Comparison of ENCODE assay signal across 18 cellular contexts in the genomic region with DNA sequence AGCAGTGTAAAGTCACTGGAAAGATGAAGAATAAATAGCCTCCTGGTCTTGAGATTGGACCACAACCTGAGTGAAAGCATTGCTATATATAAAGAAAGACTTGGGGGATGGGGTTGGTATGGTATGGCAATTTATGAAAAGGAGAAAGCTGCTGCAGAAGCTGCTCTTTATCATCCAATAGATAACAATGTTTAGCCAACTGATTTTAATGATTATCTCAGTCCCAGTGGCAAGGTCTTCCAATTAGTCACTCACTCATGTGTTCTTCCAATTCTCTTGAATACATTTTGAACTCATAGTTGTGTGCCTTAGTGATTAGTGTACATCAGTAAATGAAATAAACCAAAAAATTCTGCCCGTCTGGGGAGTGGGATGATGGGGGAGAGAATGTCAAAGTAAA.
"Had no signal": no experiment of that assay in that cellular context is flagged by ENCODE, and none has a peak within 500 bp of the region (broad histone marks: within the 10 kb centered on the region; RNA-seq: fewer than 3 reads in every experiment).

No MANE protein-coding gene starts in this region.

- H3K4me3 Mint-ChIP-seq: activated CD8-positive, alpha-beta T cell treated with anti-CD3 and anti-CD28 coated beads for 36 hours; activated naive CD8-positive, alpha-beta T cell; dendritic cell treated with granulocyte-macrophage colony-stimulating factor and Interleukin-4, amounts not matched to agents 40 ng/mL and 50 ng/mL, for 4 days; natural killer cell; stimulated activated effector memory CD8-positive, alpha-beta T cell treated with anti-CD3 and anti-CD28 coated beads, Interleukin-12 subunit alpha, Interleukin-12 subunit beta, amount 100 ng/mL, for 72 hours; T-helper 17 cell had no signal

- H3K36me3 ChIP-seq: gastrocnemius medialis, thoracic aorta, upper lobe of right lung had no signal

- ATAC-seq: activated CD8-positive, alpha-beta T cell treated with anti-CD3 and anti-CD28 coated beads for 36 hours; gastrocnemius medialis; left colon; natural killer cell; psoas muscle; stimulated activated effector memory CD8-positive, alpha-beta T cell treated with anti-CD3 and anti-CD28 coated beads, Interleukin-12 subunit alpha, Interleukin-12 subunit beta, amount 100 ng/mL, for 72 hours; T-helper 17 cell; upper lobe of right lung had no signal

- H3K9me3 ChIP-seq: gastrocnemius medialis, psoas muscle, thoracic aorta, upper lobe of right lung had no signal

- H3K36me3 Mint-ChIP-seq: activated naive CD8-positive, alpha-beta T cell; natural killer cell; stimulated activated effector memory CD8-positive, alpha-beta T cell treated with anti-CD3 and anti-CD28 coated beads, Interleukin-12 subunit alpha, Interleukin-12 subunit beta, amount 100 ng/mL, for 72 hours had no signal

- DNase-seq: activated CD4-positive, alpha-beta T cell treated with anti-CD3 and anti-CD28 coated beads for 4 hours; activated CD8-positive, alpha-beta T cell treated with anti-CD3 and anti-CD28 coated beads for 36 hours; activated gamma-delta T cell treated with Interleukin-2 at 50 U/mL for 16 hours; activated T-cell treated with anti-CD3 and anti-CD28 coated beads, Interleukin-2, amount 50 U/mL, for 48 hours; amygdala; cerebellar nuclear complex; effector memory CD4-positive, alpha-beta T cell; gastrocnemius medialis; left colon; natural killer cell; psoas muscle; T-helper 17 cell; upper lobe of right lung had no signal

- H3K4me3 ChIP-seq: gastrocnemius medialis, psoas muscle, thoracic aorta, upper lobe of right lung had no signal

- H3K4me1 ChIP-seq: gastrocnemius medialis, psoas muscle, upper lobe of right lung had no signal

- H3K27ac Mint-ChIP-seq: activated CD8-positive, alpha-beta T cell treated with anti-CD3 and anti-CD28 coated beads for 36 hours; activated naive CD8-positive, alpha-beta T cell; dendritic cell treated with granulocyte-macrophage colony-stimulating factor and Interleukin-4, amounts not matched to agents 40 ng/mL and 50 ng/mL, for 4 days; natural killer cell; stimulated activated effector memory CD8-positive, alpha-beta T cell treated with anti-CD3 and anti-CD28 coated beads, Interleukin-12 subunit alpha, Interleukin-12 subunit beta, amount 100 ng/mL, for 72 hours; T-helper 17 cell had no signal

- H3K27ac ChIP-seq: gastrocnemius medialis, psoas muscle, thoracic aorta, upper lobe of right lung had no signal

- H3K4me1 Mint-ChIP-seq: natural killer cell had no signal

- H3K9me3 Mint-ChIP-seq: activated CD8-positive, alpha-beta T cell treated with anti-CD3 and anti-CD28 coated beads for 36 hours; brain; dendritic cell treated with granulocyte-macrophage colony-stimulating factor and Interleukin-4, amounts not matched to agents 40 ng/mL and 50 ng/mL, for 4 days; natural killer cell; stimulated activated effector memory CD8-positive, alpha-beta T cell treated with anti-CD3 and anti-CD28 coated beads, Interleukin-12 subunit alpha, Interleukin-12 subunit beta, amount 100 ng/mL, for 72 hours had no signal

- H3K27me3 Mint-ChIP-seq: brain; dendritic cell treated with granulocyte-macrophage colony-stimulating factor and Interleukin-4, amounts not matched to agents 40 ng/mL and 50 ng/mL, for 4 days; T-helper 17 cell had no signal

- H3K27me3 ChIP-seq: gastrocnemius medialis, upper lobe of right lung had no signal
